14 cellular contexts compared by ENCODE assay signal in the genomic region with DNA sequence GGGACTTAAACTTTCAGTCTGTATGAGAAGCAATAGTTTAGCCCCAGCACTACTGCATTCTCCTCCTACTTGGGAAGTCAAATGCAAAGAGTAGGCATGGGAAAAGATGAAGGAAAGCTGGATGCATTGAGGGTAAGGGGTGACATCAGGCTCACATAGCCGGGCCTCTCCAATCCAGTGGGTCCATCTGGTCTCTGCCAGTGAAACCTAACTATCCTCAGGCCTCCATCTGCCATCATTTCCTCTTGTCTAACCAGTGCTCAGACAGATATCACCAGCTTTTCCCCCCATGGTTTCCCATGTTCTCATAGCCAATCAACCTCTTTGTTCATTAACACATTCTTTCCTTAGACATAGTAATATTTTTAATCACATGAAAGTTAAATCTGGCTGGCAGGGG.
A peak's percentile ranks its signal among the peaks of the same experiment; 100 is the strongest.
DNase-seq lines count a peak whose midpoint lies in the region.
"Had no signal": no experiment of that assay in that cellular context is flagged by ENCODE, and none has a peak within 500 bp of the region (broad histone marks: within the 10 kb centered on the region; RNA-seq: fewer than 3 reads in every experiment).

No MANE protein-coding gene starts in this region.

- DNase-seq in D341Med (ENCODE audit: low spot score), result peak; percentile 74
- peak; percentile 72 to 92 for DNase-seq in NCI-H524 (lab: John Stamatoyannopoulos, UW)
- DNase-seq in NCI-H82 treated with DMSO at 0.1 percent for 48 hours (lab: John Stamatoyannopoulos, UW; ENCODE audit: unreplicated experiment), result peak; percentile 88
- DNase-seq in GM03348 (ENCODE audit: low spot score), result no peak
- no peak for DNase-seq in activated CD4-positive, CD25-positive, alpha-beta regulatory T cell (lab: John Stamatoyannopoulos, UW)
- DNase-seq in activated CD8-positive, alpha-beta memory T cell treated with anti-CD3 and anti-CD28 coated beads, Interleukin-2, amount 50 U/mL, for 4 hours, result no peak
- DNase-seq: CD4-positive, CD25-positive, alpha-beta regulatory T cell; CD8-positive, alpha-beta T cell; DMS53; DMS79 treated with DMSO at 0.1 percent for 48 hours; GF-D8; GM23248; H7; HCEC 1CT had no signal

Comparison
In these comparisons a context has a peak if more than half of its experiments do, and no peak if none do; other contexts are left out.
1. DNase-seq: peak in D341Med (single experiment), NCI-H524 (2 of 2) and NCI-H82 treated with DMSO at 0.1 percent for 48 hours (single experiment); none in GM03348 (single experiment), activated CD4-positive, CD25-positive, alpha-beta regulatory T cell (0 of 4) and activated CD8-positive, alpha-beta memory T cell treated with anti-CD3 and anti-CD28 coated beads, Interleukin-2, amount 50 U/mL, for 4 hours (single experiment).